In the genomic region with DNA sequence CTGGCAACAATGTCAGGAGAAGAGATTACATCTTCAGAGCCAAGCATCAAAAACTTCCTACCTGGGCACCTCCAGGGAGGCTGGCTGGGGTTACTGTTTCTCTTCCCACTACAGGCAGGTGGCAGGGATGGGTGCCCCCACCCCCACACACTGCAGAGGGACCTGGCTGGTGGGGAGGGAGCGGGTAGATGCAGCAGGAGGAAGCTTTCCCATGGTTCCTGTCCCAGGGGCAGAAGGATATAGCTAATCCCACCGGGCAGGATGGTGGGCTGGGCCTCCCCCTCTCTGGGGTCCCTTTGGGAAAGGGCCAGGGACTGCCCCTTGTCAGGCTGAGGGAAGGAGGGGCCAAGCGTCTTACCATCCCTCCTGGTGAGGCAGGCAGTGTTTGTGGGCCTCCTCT, we compare ENCODE assay signal across 9 cellular contexts. TPM values are rescaled to one million over a fixed set of nuclear protein-coding genes. Genes with fewer than 3 reads are reported as not detected.
DNase-seq lines count a peak whose midpoint lies in the region; ATAC-seq, FAIRE-seq and TF ChIP-seq lines count a peak whose summit lies in the region.
"Had no signal": no experiment of that assay in that cellular context is flagged by ENCODE, and none has a peak within 500 bp of the region (broad histone marks: within the 10 kb centered on the region; RNA-seq: fewer than 3 reads in every experiment).

No MANE protein-coding gene starts in this region.

- H3K4me3 ChIP-seq in AG10803 (ENCODE audit: low read length) (peak overlapping the region; percentile 50), Karpas-422 (ENCODE audit: low read length) (peak overlapping the region; percentile 43; the same call in 1 of the 2 replicates), pancreas (peak overlapping the region in 2 of 4 donors; percentile 51 to 59)
- H3K4me3 ChIP-seq in effector memory CD4-positive, alpha-beta T cell (ENCODE audit: insufficient read depth, low read depth, low read length, poor library complexity, severe bottlenecking) = peak overlapping the region; percentile 38

- no peaks in the 10 kb centered on the region for H3K79me2 ChIP-seq in Karpas-422 (ENCODE audit: low read length)

- H3K27me3 Mint-ChIP-seq in nephron (ENCODE audit: low read depth) (peaks cover 53% of the 10 kb centered on the region), HFFc6 (ENCODE audit: insufficient read depth) (peaks cover 23% of the 10 kb centered on the region)

- H3K36me3 Mint-ChIP-seq in nephron (ENCODE audit: low read depth) (no peaks in the 10 kb centered on the region), HFFc6 (ENCODE audit: low read depth) (no peaks in the 10 kb centered on the region)

- intact Hi-C loops in pancreas (cut with DNase I) = no loop called here

- no peaks in the 10 kb centered on the region for H3K9me3 ChIP-seq in Karpas-422 (ENCODE audit: low read length)
- H3K9me3 ChIP-seq in effector memory CD4-positive, alpha-beta T cell (ENCODE audit: control insufficient read depth, low read length) = no peaks in the 10 kb centered on the region
- H3K9me3 ChIP-seq in pancreas = no peaks in the 10 kb centered on the region

- no peaks in the 10 kb centered on the region for H3K9me2 ChIP-seq in Karpas-422 (replicated peaks; ENCODE audit: insufficient read depth, low read length)

- FAIRE-seq in pancreas (lab: Jason Lieb, UNC) = no peak

- H3K9ac ChIP-seq in Karpas-422 (ENCODE audit: low read length) = no peak overlapping the region; the same call in 1 of the 2 replicates

- H3K36me3 ChIP-seq in Karpas-422 (ENCODE audit: insufficient read depth, low read length) = no peaks in the 10 kb centered on the region
- no peaks in the 10 kb centered on the region for H3K36me3 ChIP-seq in effector memory CD4-positive, alpha-beta T cell (ENCODE audit: control insufficient read depth, insufficient read depth, low read length)
- no peaks in the 10 kb centered on the region for H3K36me3 ChIP-seq in pancreas

- DNase-seq in AG10803 (ENCODE audit: low read depth) (no peak), Karpas-422 (no peak), HFFc6 (no peak), pancreas (no peak)
- DNase-seq in effector memory CD4-positive, alpha-beta T cell = no peak
- DNase-seq: SIG-M5 had no signal

- H3K9me3 Mint-ChIP-seq in nephron (no peaks in the 10 kb centered on the region), HFFc6 (no peaks in the 10 kb centered on the region)

- 47 to 50% methylated on average over 3 of the region's 3 CpGs for WGBS in pancreas, 2 donors

- no peak overlapping the region for H2AFZ ChIP-seq in Karpas-422 (ENCODE audit: low read length)

- peaks cover 80% of the 10 kb centered on the region for H3K4me1 Mint-ChIP-seq in nephron
- peaks cover 17% of the 10 kb centered on the region for H3K4me1 Mint-ChIP-seq in HFFc6 (ENCODE audit: low read depth)

- H3K27ac Mint-ChIP-seq in nephron = no peak overlapping the region
- H3K27ac Mint-ChIP-seq in HFFc6 = no peak overlapping the region

- H3K4me2 ChIP-seq in Karpas-422 (ENCODE audit: low read depth, low read length, poor library complexity, severe bottlenecking) = peak overlapping the region; percentile 36

- no peak for ATAC-seq in GM18502 (IDR thresholded peaks at IDR 0.05; ENCODE audit: poor library complexity, unreplicated experiment)
- ATAC-seq in pancreas = no peak
- no peak for ATAC-seq in HG03432 (IDR thresholded peaks at IDR 0.05; ENCODE audit: unreplicated experiment)

- H3K27ac ChIP-seq in Karpas-422 (ENCODE audit: low read length) = no peak overlapping the region
- H3K27ac ChIP-seq in effector memory CD4-positive, alpha-beta T cell (ENCODE audit: insufficient read depth, low read length, poor library complexity, severe bottlenecking) = no peak overlapping the region
- H3K27ac ChIP-seq in pancreas = no peak overlapping the region

- TF ChIP-seq CTCF in AG10803 (conservative IDR thresholded peaks at IDR 0.05; ENCODE audit: low read length) (no peak), nephron (IDR thresholded peaks at IDR 0.05; ENCODE audit: unreplicated experiment in 3 of 3) (no peak), HFFc6 (IDR thresholded peaks at IDR 0.05) (no peak), pancreas (IDR thresholded peaks at IDR 0.05) (no peak)

- no peaks in the 10 kb centered on the region for H4K20me1 ChIP-seq in Karpas-422 (ENCODE audit: insufficient read depth, low read depth, low read length)

- H3K27me3 ChIP-seq in Karpas-422 (ENCODE audit: low read length) (no peaks in the 10 kb centered on the region), pancreas (no peaks in the 10 kb centered on the region)
- no peaks in the 10 kb centered on the region for H3K27me3 ChIP-seq in effector memory CD4-positive, alpha-beta T cell (replicated peaks; ENCODE audit: control insufficient read depth, insufficient read depth, low read length, poor library complexity, severe bottlenecking)

- H3K4me3 Mint-ChIP-seq in nephron (peak overlapping the region; percentile 65 to 77 (median 76)), HFFc6 (no peak overlapping the region)

- H3K4me1 ChIP-seq in Karpas-422 (ENCODE audit: low read length) = peaks cover 9% of the 10 kb centered on the region
- peaks cover 12% of the 10 kb centered on the region for H3K4me1 ChIP-seq in effector memory CD4-positive, alpha-beta T cell (ENCODE audit: control insufficient read depth, insufficient read depth, low read length, poor library complexity, severe bottlenecking)
- no peaks in the 10 kb centered on the region for H3K4me1 ChIP-seq in pancreas

RNA-seq across cellular contexts. Expression of a gene that starts 16.7 kb away (rescaled TPM):
- 53.6 and 64.0 TPM in 2 replicates for total RNA-seq in Karpas-422 (2014; rRNA removed; shearing (Covaris generic); ENCODE audit: low replicate concordance)
- 10 to 100 TPM; 25.3 to 32.2 (median 28.2) TPM for total RNA-seq in HFFc6 (2021; fragmentation: NEBNext Ultra II Directional; extraction: Animal tissue kit (Norgen Biotek cat#: 25700))
- 10 to 100 TPM in 5 of 6 donors, 1 to 10 TPM in 1; 8.1 to 19.9 (median 14.5) TPM for total RNA-seq in pancreas
- 10 to 100 TPM; 13.8 to 16.3 TPM for polyA plus RNA-seq in pancreas

RNA-seq across cellular contexts. Expression of a gene that starts 42.9 kb away (rescaled TPM):
- 0.11 and 0.82 TPM in 2 replicates for total RNA-seq in Karpas-422 (2014; rRNA removed; shearing (Covaris generic); ENCODE audit: low replicate concordance)
- not detected for total RNA-seq in HFFc6 (2021; fragmentation: NEBNext Ultra II Directional; extraction: Animal tissue kit (Norgen Biotek cat#: 25700))
- under 1 TPM in 1 of 6 donors, not detected in 5; 0.04 TPM for total RNA-seq in pancreas
- polyA plus RNA-seq in pancreas = not detected
